ENCODE assay signal across 33 cellular contexts in the genomic region with DNA sequence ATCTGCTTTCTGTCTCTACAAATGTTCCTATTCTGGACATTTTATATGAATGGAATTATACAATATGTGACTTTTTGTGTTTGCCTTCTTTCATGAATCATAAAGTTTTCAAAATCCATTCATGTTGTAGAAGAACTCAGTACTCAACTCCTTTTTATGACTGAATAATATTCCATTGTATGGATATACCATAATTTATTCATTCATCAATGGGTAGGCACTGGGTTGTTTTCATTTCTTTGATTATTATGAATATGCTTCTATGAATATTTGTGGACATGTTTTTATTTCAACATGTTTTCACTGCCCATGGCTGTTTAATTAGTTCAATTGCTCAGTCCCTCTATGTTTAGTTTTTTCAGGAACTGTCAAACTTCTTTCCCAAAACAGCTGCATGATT.
DNase-seq lines count a peak whose midpoint lies in the region; ATAC-seq and TF ChIP-seq lines count a peak whose summit lies in the region.
"Had no signal": no experiment of that assay in that cellular context is flagged by ENCODE, and none has a peak within 500 bp of the region (broad histone marks: within the 10 kb centered on the region; RNA-seq: fewer than 3 reads in every experiment).

No MANE protein-coding gene starts in this region.

- H3K4me3 Mint-ChIP-seq in activated naive CD4-positive, alpha-beta T cell treated with anti-CD3 and anti-CD28 coated beads, Interleukin-2, amount 50 U/mL, for 24 hours: no peak overlapping the region
- no peak overlapping the region for H3K4me3 Mint-ChIP-seq in activated naive CD8-positive, alpha-beta T cell treated with anti-CD3 and anti-CD28 coated beads, Interleukin-2, amount 10 ng/mL, durations not matched to agents 7 days and 5 days
- no peak overlapping the region for H3K4me3 Mint-ChIP-seq in activated naive CD8-positive, alpha-beta T cell treated with anti-CD3 and anti-CD28 coated beads, Interleukin-2, amount 50 U/mL, for 24 hours
- H3K4me3 Mint-ChIP-seq: B cell; CD14-positive monocyte; CD4-positive, alpha-beta memory T cell; CD4-positive, alpha-beta T cell; CD4-positive, CD25-positive, alpha-beta regulatory T cell; CD8-positive, alpha-beta memory T cell; CD8-positive, alpha-beta T cell had no signal

- H4K20me1 ChIP-seq in SK-N-SH (ENCODE audit: insufficient read depth): no peaks in the 10 kb centered on the region
- H4K20me1 ChIP-seq: BLaER1; BLaER1 treated with 17β-estradiol and CSF1 and Interleukin-3, amounts not matched to agents 10 nM and 100 nM had no signal

- no peak for ATAC-seq in SK-N-SH treated with all-trans-retinoic acid at 6 μM for 48 hours
- no peak for ATAC-seq in activated naive CD8-positive, alpha-beta T cell treated with anti-CD3 and anti-CD28 coated beads, Interleukin-2, amount 10 ng/mL, durations not matched to agents 7 days and 5 days (ENCODE audit: low read depth)
- no peak for ATAC-seq in activated naive CD8-positive, alpha-beta T cell treated with anti-CD3 and anti-CD28 coated beads, Interleukin-2, amount 50 U/mL, for 24 hours
- ATAC-seq: A549; CD8-positive, alpha-beta T cell had no signal

- no peak for TF ChIP-seq EP300 in SK-N-SH (IDR thresholded peaks at IDR 0.05; ENCODE audit: borderline replicate concordance in 1 of 2, low read depth in 1 of 2, low read length in 1 of 2)

- H3K9me3 ChIP-seq in SK-N-SH: no peaks in the 10 kb centered on the region; the same call in 1 of the 2 replicates

- peak overlapping the region; percentile 33 for H3K27ac Mint-ChIP-seq in activated naive CD4-positive, alpha-beta T cell treated with anti-CD3 and anti-CD28 coated beads, Interleukin-2, amount 50 U/mL, for 24 hours
- peak overlapping the region; percentile 3 for H3K27ac Mint-ChIP-seq in activated naive CD8-positive, alpha-beta T cell treated with anti-CD3 and anti-CD28 coated beads, Interleukin-2, amount 10 ng/mL, durations not matched to agents 7 days and 5 days
- H3K27ac Mint-ChIP-seq in activated naive CD8-positive, alpha-beta T cell treated with anti-CD3 and anti-CD28 coated beads, Interleukin-2, amount 50 U/mL, for 24 hours: no peak overlapping the region
- H3K27ac Mint-ChIP-seq: B cell; CD14-positive monocyte; CD4-positive, alpha-beta memory T cell; CD4-positive, alpha-beta T cell; CD4-positive, CD25-positive, alpha-beta regulatory T cell; CD8-positive, alpha-beta T cell had no signal

- H3K4me1 Mint-ChIP-seq in activated naive CD4-positive, alpha-beta T cell treated with anti-CD3 and anti-CD28 coated beads, Interleukin-2, amount 50 U/mL, for 24 hours: peaks cover 9% of the 10 kb centered on the region
- H3K4me1 Mint-ChIP-seq in activated naive CD8-positive, alpha-beta T cell treated with anti-CD3 and anti-CD28 coated beads, Interleukin-2, amount 10 ng/mL, durations not matched to agents 7 days and 5 days: peaks cover 10% of the 10 kb centered on the region
- H3K4me1 Mint-ChIP-seq in activated naive CD8-positive, alpha-beta T cell treated with anti-CD3 and anti-CD28 coated beads, Interleukin-2, amount 50 U/mL, for 24 hours: peaks cover 10% of the 10 kb centered on the region
- H3K4me1 Mint-ChIP-seq: B cell had no signal

- H3K27ac ChIP-seq in SK-N-SH (ENCODE audit: low read depth in 2 of 2, low read length in 1 of 2): no peak overlapping the region
- H3K27ac ChIP-seq: 22Rv1; A549; BLaER1; BLaER1 treated with 17β-estradiol and CSF1 and Interleukin-3, amounts not matched to agents 10 nM and 100 nM; C4-2B had no signal

- POLR2A ChIA-PET in SK-N-SH (lab: Yijun Ruan, JAX): no interaction called here
- POLR2A ChIA-PET in activated naive CD8-positive, alpha-beta T cell treated with anti-CD3 and anti-CD28 coated beads, Interleukin-2, amount 10 ng/mL, durations not matched to agents 7 days and 5 days (lab: Charles Lee): no interaction called here

- no peak for DNase-seq in SK-N-SH
- DNase-seq in activated naive CD4-positive, alpha-beta T cell treated with anti-CD3 and anti-CD28 coated beads, Interleukin-2, amount 50 U/mL, for 16 hours: no peak
- DNase-seq in activated naive CD8-positive, alpha-beta T cell treated with anti-CD3 and anti-CD28 coated beads, Interleukin-2, amount 10 ng/mL, durations not matched to agents 7 days and 5 days: no peak
- no peak for DNase-seq in activated naive CD8-positive, alpha-beta T cell treated with anti-CD3 and anti-CD28 coated beads, Interleukin-2, amount 50 U/mL, for 24 hours
- DNase-seq: 8988T; ACHN; AML-193; BE2C; C1 segment of cervical spinal cord; Calu3; CD4-positive, alpha-beta memory T cell; CD4-positive, alpha-beta T cell; CD4-positive, CD25-positive, alpha-beta regulatory T cell; CD8-positive, alpha-beta memory T cell; CD8-positive, alpha-beta T cell; COR-L47; DMS 273 treated with DMSO at 0.1 percent for 48 hours; DMS153; DMS53; DMS79; DMS79 treated with DMSO at 0.1 percent for 48 hours; DND-41; EL had no signal

- H3K36me3 Mint-ChIP-seq in activated naive CD4-positive, alpha-beta T cell treated with anti-CD3 and anti-CD28 coated beads, Interleukin-2, amount 50 U/mL, for 24 hours: peaks cover 6% of the 10 kb centered on the region
- H3K36me3 Mint-ChIP-seq in activated naive CD8-positive, alpha-beta T cell treated with anti-CD3 and anti-CD28 coated beads, Interleukin-2, amount 10 ng/mL, durations not matched to agents 7 days and 5 days: peaks cover 3% of the 10 kb centered on the region
- peaks cover 2% of the 10 kb centered on the region for H3K36me3 Mint-ChIP-seq in activated naive CD8-positive, alpha-beta T cell treated with anti-CD3 and anti-CD28 coated beads, Interleukin-2, amount 50 U/mL, for 24 hours (ENCODE audit: low read depth)
- H3K36me3 Mint-ChIP-seq: CD14-positive monocyte; CD4-positive, CD25-positive, alpha-beta regulatory T cell; CD8-positive, alpha-beta T cell had no signal

- no peak overlapping the region for H3K4me2 ChIP-seq in SK-N-SH
- H3K4me2 ChIP-seq: A549; BLaER1; BLaER1 treated with 17β-estradiol and CSF1 and Interleukin-3, amounts not matched to agents 10 nM and 100 nM had no signal

- no peaks in the 10 kb centered on the region; the same call in 1 of the 2 replicates for H3K27me3 ChIP-seq in SK-N-SH (ENCODE audit: insufficient read depth)
- H3K27me3 ChIP-seq: BE2C; BLaER1; BLaER1 treated with 17β-estradiol and CSF1 and Interleukin-3, amounts not matched to agents 10 nM and 100 nM had no signal

- no peak for TF ChIP-seq CTCF in SK-N-SH (IDR thresholded peaks at IDR 0.05)

- H2AFZ ChIP-seq in SK-N-SH (ENCODE audit: low read depth): no peak overlapping the region

- CTCF ChIA-PET in SK-N-SH (lab: Yijun Ruan, JAX): interaction anchor here (0.5 kb wide), 1 partner anchor 55 kb away, joined by 3 read pairs; no protein-coding TSS in a partner anchor

- H3K9ac ChIP-seq in SK-N-SH: no peak overlapping the region
- H3K9ac ChIP-seq: BLaER1; BLaER1 treated with 17β-estradiol and CSF1 and Interleukin-3, amounts not matched to agents 10 nM and 100 nM had no signal

- no peaks in the 10 kb centered on the region for H3F3A ChIP-seq in SK-N-SH (replicated peaks; ENCODE audit: insufficient read depth)

- no peaks in the 10 kb centered on the region for H3K36me3 ChIP-seq in SK-N-SH (replicated peaks in 1 of 2; ENCODE audit: control insufficient read depth in 1 of 2, insufficient read depth in 2 of 2, low read length in 1 of 2)
- H3K36me3 ChIP-seq: BE2C; BLaER1; BLaER1 treated with 17β-estradiol and CSF1 and Interleukin-3, amounts not matched to agents 10 nM and 100 nM had no signal

- TF ChIP-seq RAD21 in SK-N-SH (IDR thresholded peaks at IDR 0.05; ENCODE audit: low read length): no peak

- H3K4me1 ChIP-seq in SK-N-SH (ENCODE audit: control insufficient read depth in 1 of 2, insufficient read depth in 2 of 2, low read depth in 1 of 2, low read length in 1 of 2): peaks cover 0 to 16% of the 10 kb centered on the region in 2 experiments; a peak in 2 of 4 replicates
- H3K4me1 ChIP-seq: A549, Caco-2 had no signal

- H3K9me2 ChIP-seq in SK-N-SH: no peaks in the 10 kb centered on the region

- no peak overlapping the region for H3K4me3 ChIP-seq in SK-N-SH (ENCODE audit: low read depth in 2 of 2, low read length in 1 of 2)
- H3K4me3 ChIP-seq: A549; BLaER1; BLaER1 treated with 17β-estradiol and CSF1 and Interleukin-3, amounts not matched to agents 10 nM and 100 nM had no signal

- H3K9me3 Mint-ChIP-seq in activated naive CD4-positive, alpha-beta T cell treated with anti-CD3 and anti-CD28 coated beads, Interleukin-2, amount 50 U/mL, for 24 hours: peaks cover 21% of the 10 kb centered on the region
- peaks cover 9% of the 10 kb centered on the region for H3K9me3 Mint-ChIP-seq in activated naive CD8-positive, alpha-beta T cell treated with anti-CD3 and anti-CD28 coated beads, Interleukin-2, amount 10 ng/mL, durations not matched to agents 7 days and 5 days
- H3K9me3 Mint-ChIP-seq in activated naive CD8-positive, alpha-beta T cell treated with anti-CD3 and anti-CD28 coated beads, Interleukin-2, amount 50 U/mL, for 24 hours: peaks cover 22% of the 10 kb centered on the region

- H3K27me3 Mint-ChIP-seq in activated naive CD4-positive, alpha-beta T cell treated with anti-CD3 and anti-CD28 coated beads, Interleukin-2, amount 50 U/mL, for 24 hours: no peaks in the 10 kb centered on the region
- peaks cover 5% of the 10 kb centered on the region for H3K27me3 Mint-ChIP-seq in activated naive CD8-positive, alpha-beta T cell treated with anti-CD3 and anti-CD28 coated beads, Interleukin-2, amount 10 ng/mL, durations not matched to agents 7 days and 5 days
- H3K27me3 Mint-ChIP-seq in activated naive CD8-positive, alpha-beta T cell treated with anti-CD3 and anti-CD28 coated beads, Interleukin-2, amount 50 U/mL, for 24 hours: peaks cover 8% of the 10 kb centered on the region
- H3K27me3 Mint-ChIP-seq: CD4-positive, alpha-beta T cell; CD4-positive, CD25-positive, alpha-beta regulatory T cell had no signal

- no peaks in the 10 kb centered on the region for H3K79me2 ChIP-seq in SK-N-SH (ENCODE audit: insufficient read depth)

TF ChIP-seq in SK-N-SH, 30 proteins besides CTCF, POLR2A, EP300 and RAD21:
- TF ChIP-seq JUND (IDR thresholded peaks at IDR 0.05) (no peak), ELF1 (IDR thresholded peaks at IDR 0.05) (no peak), TCF12 (IDR thresholded peaks at IDR 0.05) (no peak), MEF2A (IDR thresholded peaks at IDR 0.05; ENCODE audit: borderline replicate concordance, low read depth) (no peak)
TF ChIP-seq in SK-N-SH: peak in this region for 0.
